18 cellular contexts compared by ENCODE assay signal in genomic region chr1:15550573-15550972, GRCh38.
"Had no signal": no experiment of that assay in that cellular context is flagged by ENCODE, and none has a peak within 500 bp of the region (broad histone marks: within the 10 kb centered on the region; RNA-seq: fewer than 3 reads in every experiment).

No MANE protein-coding gene starts in this region.

- H3K4me1 ChIP-seq: prostate gland, right lobe of liver, transverse colon had no signal

- H3K9me3 ChIP-seq: prostate gland, right lobe of liver, transverse colon had no signal

- H3K9me3 Mint-ChIP-seq: activated CD4-positive, alpha-beta memory T cell treated with anti-CD3 and anti-CD28 coated beads, Interleukin-2, amount 10 ng/mL, durations not matched to agents 7 days and 5 days; activated naive CD8-positive, alpha-beta T cell treated with anti-CD3 and anti-CD28 coated beads for 36 hours; endodermal cell; nephron; T-helper 2 cell treated with Interferon-gamma antibody and Interleukin-4, amounts not matched to agents 5 μg/mL and 100 μg/mL, for 36 hours; WTC11 had no signal

- DNase-seq: activated CD4-positive, alpha-beta memory T cell treated with anti-CD3 and anti-CD28 coated beads, Interleukin-2, amount 10 ng/mL, durations not matched to agents 7 days and 5 days; activated CD4-positive, alpha-beta T cell treated with anti-CD3 and anti-CD28 coated beads for 36 hours; activated CD8-positive, alpha-beta memory T cell treated with anti-CD3 and anti-CD28 coated beads, Interleukin-2, amount 10 ng/mL, durations not matched to agents 7 days and 5 days; activated naive CD8-positive, alpha-beta T cell treated with anti-CD3 and anti-CD28 coated beads for 36 hours; amniotic stem cell; endodermal cell; foreskin fibroblast; nucleus accumbens; right lobe of liver; small intestine; stimulated activated CD4-positive, alpha-beta T cell treated with anti-CD3 and anti-CD28 coated beads, Interleukin-4, amount 100 ng/mL, for 24 hours; stimulated activated naive CD4-positive, alpha-beta T cell treated with Interleukin-2 at 50 U/mL for 16 hours; transverse colon had no signal

- H3K27me3 ChIP-seq: right lobe of liver, transverse colon had no signal

- H3K27ac Mint-ChIP-seq: activated CD4-positive, alpha-beta memory T cell treated with anti-CD3 and anti-CD28 coated beads, Interleukin-2, amount 10 ng/mL, durations not matched to agents 7 days and 5 days; activated CD4-positive, alpha-beta T cell treated with anti-CD3 and anti-CD28 coated beads for 36 hours; activated CD8-positive, alpha-beta memory T cell treated with anti-CD3 and anti-CD28 coated beads, Interleukin-2, amount 10 ng/mL, durations not matched to agents 7 days and 5 days; activated naive CD8-positive, alpha-beta T cell treated with anti-CD3 and anti-CD28 coated beads for 36 hours; endodermal cell; nephron had no signal

- H3K4me3 Mint-ChIP-seq: activated CD4-positive, alpha-beta memory T cell treated with anti-CD3 and anti-CD28 coated beads, Interleukin-2, amount 10 ng/mL, durations not matched to agents 7 days and 5 days; activated CD4-positive, alpha-beta T cell treated with anti-CD3 and anti-CD28 coated beads for 36 hours; activated CD8-positive, alpha-beta memory T cell treated with anti-CD3 and anti-CD28 coated beads, Interleukin-2, amount 10 ng/mL, durations not matched to agents 7 days and 5 days; activated naive CD8-positive, alpha-beta T cell treated with anti-CD3 and anti-CD28 coated beads for 36 hours; endodermal cell; nephron; T-helper 2 cell treated with Interferon-gamma antibody and Interleukin-4, amounts not matched to agents 5 μg/mL and 100 μg/mL, for 36 hours; WTC11 had no signal

- H3K27ac ChIP-seq: epithelial cell of prostate, prostate gland, right lobe of liver, transverse colon had no signal

- H3K27me3 Mint-ChIP-seq: activated CD4-positive, alpha-beta memory T cell treated with anti-CD3 and anti-CD28 coated beads, Interleukin-2, amount 10 ng/mL, durations not matched to agents 7 days and 5 days; activated CD4-positive, alpha-beta T cell treated with anti-CD3 and anti-CD28 coated beads for 36 hours; activated CD8-positive, alpha-beta memory T cell treated with anti-CD3 and anti-CD28 coated beads, Interleukin-2, amount 10 ng/mL, durations not matched to agents 7 days and 5 days; activated naive CD8-positive, alpha-beta T cell treated with anti-CD3 and anti-CD28 coated beads for 36 hours had no signal

- H3K4me1 Mint-ChIP-seq: activated CD4-positive, alpha-beta memory T cell treated with anti-CD3 and anti-CD28 coated beads, Interleukin-2, amount 10 ng/mL, durations not matched to agents 7 days and 5 days; activated CD4-positive, alpha-beta T cell treated with anti-CD3 and anti-CD28 coated beads for 36 hours; activated CD8-positive, alpha-beta memory T cell treated with anti-CD3 and anti-CD28 coated beads, Interleukin-2, amount 10 ng/mL, durations not matched to agents 7 days and 5 days; activated naive CD8-positive, alpha-beta T cell treated with anti-CD3 and anti-CD28 coated beads for 36 hours; endodermal cell; nephron; WTC11 had no signal

- ATAC-seq: activated CD4-positive, alpha-beta T cell treated with anti-CD3 and anti-CD28 coated beads for 36 hours; activated CD8-positive, alpha-beta memory T cell treated with anti-CD3 and anti-CD28 coated beads, Interleukin-2, amount 10 ng/mL, durations not matched to agents 7 days and 5 days; right lobe of liver; WTC11 had no signal

- H3K4me3 ChIP-seq: prostate gland, right lobe of liver, transverse colon had no signal
